15 cellular contexts compared by ENCODE assay signal in genomic region chr11:69320756-69321741, GRCh38. TPM values are rescaled to one million over a fixed set of nuclear protein-coding genes. Genes with fewer than 3 reads are reported as not detected.
A peak's percentile ranks its signal among the peaks of the same experiment; 100 is the strongest.
DNase-seq lines count a peak whose midpoint lies in the region; ATAC-seq and TF ChIP-seq lines count a peak whose summit lies in the region.
"Had no signal": no experiment of that assay in that cellular context is flagged by ENCODE, and none has a peak within 500 bp of the region (broad histone marks: within the 10 kb centered on the region; RNA-seq: fewer than 3 reads in every experiment).

No MANE protein-coding gene starts in this region.

- H3K27ac Mint-ChIP-seq in activated T-helper 1 cell treated with anti-CD3 and anti-CD28 coated beads, Interleukin-12 subunit alpha, Interleukin-12 subunit beta, Interleukin-2, Interleukin-4 antibody, amounts not matched to agents 30 ng/mL and 10 ng/mL and 1 ng/mL, durations not matched to agents 14 hours and 24 hours and 36 hours, result no peak overlapping the region
- H3K27ac Mint-ChIP-seq: mesothelial cell of epicardium had no signal

- H3K27ac ChIP-seq in ascending aorta, result peak overlapping the region; percentile 85 to 90

- no peaks in the 10 kb centered on the region for H3K27me3 ChIP-seq in ascending aorta

- H3K4me3 ChIP-seq in ascending aorta, result no peak overlapping the region

- H3K27me3 Mint-ChIP-seq in activated T-helper 1 cell treated with anti-CD3 and anti-CD28 coated beads, Interleukin-12 subunit alpha, Interleukin-12 subunit beta, Interleukin-2, Interleukin-4 antibody, amounts not matched to agents 30 ng/mL and 10 ng/mL and 1 ng/mL, durations not matched to agents 14 hours and 24 hours and 36 hours (ENCODE audit: insufficient read depth), result no peaks in the 10 kb centered on the region

- in situ Hi-C loops in ACHN (cut with HindIII; ENCODE audit: low pct_ligation_motif_present, low pct_unique_long_range_greater_than_20kb, low sequenced_read_pairs), result no loop called here

- intact Hi-C loops in ascending aorta (cut with DNase I), result loop anchor here (10.0 kb wide), 1 partner anchor 314 kb away; no protein-coding TSS in a partner anchor
- intact Hi-C loops in activated T-helper 1 cell treated with anti-CD3 and anti-CD28 coated beads, Interleukin-12 subunit alpha, Interleukin-12 subunit beta, Interleukin-2, Interleukin-4 antibody, amounts not matched to agents 30 ng/mL and 10 ng/mL and 1 ng/mL, durations not matched to agents 14 hours and 24 hours and 36 hours (cut with micrococcal nuclease), result no loop called here

- no peak overlapping the region for H3K4me3 Mint-ChIP-seq in activated T-helper 1 cell treated with anti-CD3 and anti-CD28 coated beads, Interleukin-12 subunit alpha, Interleukin-12 subunit beta, Interleukin-2, Interleukin-4 antibody, amounts not matched to agents 30 ng/mL and 10 ng/mL and 1 ng/mL, durations not matched to agents 14 hours and 24 hours and 36 hours
- H3K4me3 Mint-ChIP-seq: mesothelial cell of epicardium had no signal

- H3K36me3 Mint-ChIP-seq in activated T-helper 1 cell treated with anti-CD3 and anti-CD28 coated beads, Interleukin-12 subunit alpha, Interleukin-12 subunit beta, Interleukin-2, Interleukin-4 antibody, amounts not matched to agents 30 ng/mL and 10 ng/mL and 1 ng/mL, durations not matched to agents 14 hours and 24 hours and 36 hours (ENCODE audit: low read depth), result peaks cover 12% of the 10 kb centered on the region
- H3K36me3 Mint-ChIP-seq: mesothelial cell of epicardium had no signal

- peaks cover 26% of the 10 kb centered on the region for H3K9me3 Mint-ChIP-seq in activated T-helper 1 cell treated with anti-CD3 and anti-CD28 coated beads, Interleukin-12 subunit alpha, Interleukin-12 subunit beta, Interleukin-2, Interleukin-4 antibody, amounts not matched to agents 30 ng/mL and 10 ng/mL and 1 ng/mL, durations not matched to agents 14 hours and 24 hours and 36 hours

- H3K36me3 ChIP-seq in ascending aorta, result no peaks in the 10 kb centered on the region

- H3K4me1 ChIP-seq in ascending aorta, result peaks cover 8 to 20% of the 10 kb centered on the region in 2 donors

- H3K4me1 Mint-ChIP-seq in activated T-helper 1 cell treated with anti-CD3 and anti-CD28 coated beads, Interleukin-12 subunit alpha, Interleukin-12 subunit beta, Interleukin-2, Interleukin-4 antibody, amounts not matched to agents 30 ng/mL and 10 ng/mL and 1 ng/mL, durations not matched to agents 14 hours and 24 hours and 36 hours (ENCODE audit: low read depth), result peaks cover 30% of the 10 kb centered on the region
- H3K4me1 Mint-ChIP-seq: mesothelial cell of epicardium had no signal

- peak; percentile 13 for DNase-seq in ACHN
- DNase-seq in HCEC 1CT, result peak; percentile 62
- DNase-seq in ascending aorta (ENCODE audit: low spot score in 2 of 2), result peak in 1 of 2 donors; percentile 64
- peak; percentile 46 for DNase-seq in myocyte (ENCODE audit: low read depth)
- no peak for DNase-seq in activated T-helper 1 cell treated with anti-CD3 and anti-CD28 coated beads, Interleukin-12 subunit alpha, Interleukin-12 subunit beta, Interleukin-2, Interleukin-4 antibody, amounts not matched to agents 30 ng/mL and 10 ng/mL and 1 ng/mL, durations not matched to agents 14 hours and 24 hours and 36 hours (ENCODE audit: low spot score)
- no peak for DNase-seq in NCI-H82 (lab: John Stamatoyannopoulos, UW)
- DNase-seq: activated CD4-positive, alpha-beta T cell treated with anti-CD3 and anti-CD28 coated beads, Interleukin-2, amount 50 U/mL, for 4 hours; activated gamma-delta T cell treated with Interleukin-2 at 50 U/mL for 16 hours; cerebellar nuclear complex; Karpas-422; OCI-M1; T-helper 2 cell had no signal

- no peak for TF ChIP-seq CTCF in ascending aorta (IDR thresholded peaks at IDR 0.05)

- ATAC-seq in HG03442 (IDR thresholded peaks at IDR 0.05; ENCODE audit: unreplicated experiment), result no peak
- ATAC-seq in HG03571 (IDR thresholded peaks at IDR 0.05; ENCODE audit: unreplicated experiment), result no peak

- peaks cover 5 to 9% of the 10 kb centered on the region in 2 donors for H3K9me3 ChIP-seq in ascending aorta

RNA-seq across cellular contexts. Expression of gene MYEOV, which starts 27.1 kb away (rescaled TPM):
- total RNA-seq in ascending aorta (not detected), myocyte (not detected in 2 replicates)
- polyA plus RNA-seq in myocyte (2012), result 2.5 TPM
- total RNA-seq in activated T-helper 1 cell treated with anti-CD3 and anti-CD28 coated beads, Interleukin-12 subunit alpha, Interleukin-12 subunit beta, Interleukin-2, Interleukin-4 antibody, amounts not matched to agents 30 ng/mL and 10 ng/mL and 1 ng/mL, durations not matched to agents 14 hours and 24 hours and 36 hours, result 0.93 and 1.9 TPM in 2 replicates

Comparison
In these comparisons a context has a peak if more than half of its experiments do, and no peak if none do; other contexts are left out.
1. DNase-seq: peak in ACHN (single experiment), HCEC 1CT (single experiment) and myocyte (single experiment); none in activated T-helper 1 cell treated with anti-CD3 and anti-CD28 coated beads, Interleukin-12 subunit alpha, Interleukin-12 subunit beta, Interleukin-2, Interleukin-4 antibody, amounts not matched to agents 30 ng/mL and 10 ng/mL and 1 ng/mL, durations not matched to agents 14 hours and 24 hours and 36 hours (single experiment) and NCI-H82 (single experiment).